In the genomic region with DNA sequence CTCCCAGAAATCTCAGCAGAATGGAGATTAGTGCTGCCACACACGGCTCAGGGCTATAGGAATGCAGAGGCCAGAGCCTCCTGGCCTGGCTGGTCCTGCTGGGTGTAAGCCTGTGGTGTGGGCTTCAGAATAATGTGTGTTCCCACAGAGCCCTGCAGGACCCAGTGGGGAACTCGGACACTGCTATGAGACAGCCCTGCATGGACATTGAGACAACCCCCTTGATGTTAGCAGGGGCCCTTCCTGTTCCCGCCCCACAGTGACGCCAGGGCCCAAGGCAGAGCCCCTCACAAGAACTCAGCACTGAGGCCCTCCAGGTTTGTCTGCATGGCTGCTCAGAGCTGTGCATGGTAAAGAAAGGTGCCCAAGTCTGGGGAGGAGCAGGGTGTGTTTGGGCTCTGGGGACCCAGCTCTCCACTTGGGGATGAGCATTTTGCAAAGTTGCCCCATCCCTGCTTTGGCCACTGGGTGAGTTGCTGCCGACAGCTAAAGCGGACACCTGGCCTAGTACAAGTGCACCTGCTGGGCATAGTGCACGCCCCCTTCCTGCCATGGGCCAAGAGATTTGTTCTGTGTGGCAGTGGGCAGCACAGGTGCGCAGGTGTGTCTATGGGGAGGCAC, we compare ENCODE assay signal across 9 cellular contexts. TPM values are rescaled to one million over a fixed set of nuclear protein-coding genes. Genes with fewer than 3 reads are reported as not detected.
A peak's percentile ranks its signal among the peaks of the same experiment; 100 is the strongest.
DNase-seq lines count a peak whose midpoint lies in the region; ATAC-seq lines count a peak whose summit lies in the region.
"Had no signal": no experiment of that assay in that cellular context is flagged by ENCODE, and none has a peak within 500 bp of the region (broad histone marks: within the 10 kb centered on the region; RNA-seq: fewer than 3 reads in every experiment).

No MANE protein-coding gene starts in this region.

- peaks cover 19% of the 10 kb centered on the region for H3K27me3 ChIP-seq in NT2/D1 (ENCODE audit: insufficient read depth, insufficient read length)

- H3K4me1 Mint-ChIP-seq in activated T-cell treated with anti-CD3 and anti-CD28 coated beads, Interleukin-2, amount 50 U/mL, for 72 hours (ENCODE audit: low read depth), result no peaks in the 10 kb centered on the region
- peaks cover 11% of the 10 kb centered on the region for H3K4me1 Mint-ChIP-seq in stimulated activated memory B cell treated with anti-CD40 and anti-IgM and Interleukin-4, amounts not matched to agents 10 μg/mL and 1 μg/mL and 100 μg/mL, for 72 hours

- H3K9ac ChIP-seq in NT2/D1 (ENCODE audit: insufficient read length, low read depth), result peak overlapping the region; percentile 50

- DNase-seq in activated T-cell treated with anti-CD3 and anti-CD28 coated beads, Interleukin-2, amount 50 U/mL, for 72 hours, result no peak
- DNase-seq in activated T-cell treated with anti-CD3 and anti-CD28 coated beads for 4 hours (no peak), NT2/D1 (ENCODE audit: low read depth, low spot score) (no peak), left ventricle myocardium superior (peak; percentile 24), inferior parietal cortex (ENCODE audit: extremely low spot score) (no peak)
- DNase-seq in activated effector memory CD4-positive, alpha-beta T cell treated with Interleukin-2 at 50 U/mL for 16 hours, result no peak
- DNase-seq: activated CD4-positive, alpha-beta T cell treated with anti-CD3 and anti-CD28 coated beads, Interleukin-2, amount 50 U/mL, for 4 hours had no signal

- intact Hi-C loops in left ventricle myocardium superior (cut with micrococcal nuclease), result no loop called here

- no peak overlapping the region for H3K4me3 ChIP-seq in NT2/D1 (ENCODE audit: insufficient read length, low read depth)

- no peak for ATAC-seq in activated T-cell treated with anti-CD3 and anti-CD28 coated beads, Interleukin-2, amount 50 U/mL, for 72 hours (replicated peaks in 1 of 2)
- no peak for ATAC-seq in left ventricle myocardium superior
- ATAC-seq in stimulated activated memory B cell treated with anti-CD40 and anti-IgM and Interleukin-4, amounts not matched to agents 10 μg/mL and 1 μg/mL and 100 μg/mL, for 72 hours, result no peak
- ATAC-seq in GM21381 (IDR thresholded peaks at IDR 0.05; ENCODE audit: unreplicated experiment), result no peak

- no peaks in the 10 kb centered on the region for H3K9me3 Mint-ChIP-seq in activated T-cell treated with anti-CD3 and anti-CD28 coated beads, Interleukin-2, amount 50 U/mL, for 72 hours
- H3K9me3 Mint-ChIP-seq in stimulated activated memory B cell treated with anti-CD40 and anti-IgM and Interleukin-4, amounts not matched to agents 10 μg/mL and 1 μg/mL and 100 μg/mL, for 72 hours, result no peaks in the 10 kb centered on the region

- H3K4me1 ChIP-seq in NT2/D1 (ENCODE audit: insufficient read depth, insufficient read length), result peaks cover 42% of the 10 kb centered on the region

- H3K27me3 Mint-ChIP-seq in activated T-cell treated with anti-CD3 and anti-CD28 coated beads, Interleukin-2, amount 50 U/mL, for 72 hours (ENCODE audit: low read depth), result no peaks in the 10 kb centered on the region
- H3K27me3 Mint-ChIP-seq in stimulated activated memory B cell treated with anti-CD40 and anti-IgM and Interleukin-4, amounts not matched to agents 10 μg/mL and 1 μg/mL and 100 μg/mL, for 72 hours, result no peaks in the 10 kb centered on the region

- H3K36me3 Mint-ChIP-seq in activated T-cell treated with anti-CD3 and anti-CD28 coated beads, Interleukin-2, amount 50 U/mL, for 72 hours (ENCODE audit: insufficient read depth in 2 of 2), result no peaks in the 10 kb centered on the region
- no peaks in the 10 kb centered on the region for H3K36me3 Mint-ChIP-seq in stimulated activated memory B cell treated with anti-CD40 and anti-IgM and Interleukin-4, amounts not matched to agents 10 μg/mL and 1 μg/mL and 100 μg/mL, for 72 hours

- peak overlapping the region; percentile 79 to 80 for H3K4me3 Mint-ChIP-seq in activated T-cell treated with anti-CD3 and anti-CD28 coated beads, Interleukin-2, amount 50 U/mL, for 72 hours
- peak overlapping the region; percentile 75 for H3K4me3 Mint-ChIP-seq in stimulated activated memory B cell treated with anti-CD40 and anti-IgM and Interleukin-4, amounts not matched to agents 10 μg/mL and 1 μg/mL and 100 μg/mL, for 72 hours

- H3K36me3 ChIP-seq in NT2/D1 (ENCODE audit: insufficient read depth, insufficient read length, low read length), result peaks cover 6% of the 10 kb centered on the region

- H3K27ac Mint-ChIP-seq in activated T-cell treated with anti-CD3 and anti-CD28 coated beads, Interleukin-2, amount 50 U/mL, for 72 hours, result no peak overlapping the region
- H3K27ac Mint-ChIP-seq in stimulated activated memory B cell treated with anti-CD40 and anti-IgM and Interleukin-4, amounts not matched to agents 10 μg/mL and 1 μg/mL and 100 μg/mL, for 72 hours, result peak overlapping the region; percentile 85

- no peaks in the 10 kb centered on the region for H3K9me3 ChIP-seq in NT2/D1 (ENCODE audit: insufficient read depth, low read length)

RNA-seq across cellular contexts. Expression of a gene that starts 1.9 kb away (rescaled TPM):
- 10 to 100 TPM; 10.1 to 11.3 TPM for total RNA-seq in activated T-cell treated with anti-CD3 and anti-CD28 coated beads, Interleukin-2, amount 50 U/mL, for 72 hours
- total RNA-seq in left ventricle myocardium superior, result 44.0 TPM

RNA-seq across cellular contexts. Expression of a gene that starts 21.9 kb away (rescaled TPM):
- total RNA-seq in activated T-cell treated with anti-CD3 and anti-CD28 coated beads, Interleukin-2, amount 50 U/mL, for 72 hours, result 10 to 100 TPM; 21.0 to 21.7 TPM
- total RNA-seq in left ventricle myocardium superior, result 8.2 TPM

RNA-seq across cellular contexts. Expression of a gene that starts 21.9 kb away (rescaled TPM):
- 1 to 10 TPM; 4.6 TPM for total RNA-seq in activated T-cell treated with anti-CD3 and anti-CD28 coated beads, Interleukin-2, amount 50 U/mL, for 72 hours
- total RNA-seq in left ventricle myocardium superior, result 1.9 TPM
